Comparison of ENCODE assay signal across 12 cellular contexts in the genomic region with DNA sequence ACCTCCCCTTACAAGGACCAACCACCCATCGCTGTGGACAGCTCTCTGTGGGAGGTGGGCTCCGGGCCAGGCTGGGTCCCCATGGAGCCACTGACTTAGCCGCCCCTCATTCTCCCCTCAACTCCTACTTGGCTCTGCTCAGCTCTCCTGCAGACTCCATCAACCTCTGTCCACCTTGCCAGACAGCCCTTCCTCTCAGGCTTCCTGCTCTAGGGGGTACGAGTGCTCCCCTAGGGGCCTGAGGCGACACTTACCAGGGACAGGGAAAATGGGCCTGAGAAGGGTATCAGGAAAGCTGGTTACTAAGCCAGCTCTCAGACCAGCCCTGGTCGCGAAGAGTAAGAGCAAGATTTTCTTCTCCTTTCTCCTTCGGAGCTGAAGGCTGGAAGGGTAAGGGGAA. TPM values are rescaled to one million over a fixed set of nuclear protein-coding genes. Genes with fewer than 3 reads are reported as not detected.
DNase-seq lines count a peak whose midpoint lies in the region; ATAC-seq and TF ChIP-seq lines count a peak whose summit lies in the region.
"Had no signal": no experiment of that assay in that cellular context is flagged by ENCODE, and none has a peak within 500 bp of the region (broad histone marks: within the 10 kb centered on the region; RNA-seq: fewer than 3 reads in every experiment).

No MANE protein-coding gene starts in this region.

- no TSS peak for BruUV-seq in mammary epithelial cell (replicated peaks; lab: Mats Ljungman, UMichigan)

- intact Hi-C loops in mammary epithelial cell (cut with micrococcal nuclease) (no loop called here), lower lobe of right lung (cut with DNase I) (no loop called here), thyroid gland (cut with DNase I) (no loop called here)

- H3K9ac ChIP-seq in mammary epithelial cell (ENCODE audit: insufficient read depth, low read length), result no peak overlapping the region

- DNase-seq in DMS53 (lab: John Stamatoyannopoulos, UW), result peak; percentile 20
- no peak for DNase-seq in DMS53 treated with DMSO at 0.1 percent for 48 hours (lab: John Stamatoyannopoulos, UW; ENCODE audit: unreplicated experiment)
- DNase-seq in mammary epithelial cell, result no peak
- DNase-seq in lower lobe of right lung, result no peak
- DNase-seq in thyroid gland, result no peak
- DNase-seq in activated naive CD8-positive, alpha-beta T cell treated with anti-CD3 and anti-CD28 coated beads for 36 hours, result no peak
- DNase-seq in NCI-H345 treated with DMSO at 0.1 percent for 48 hours (lab: John Stamatoyannopoulos, UW; ENCODE audit: unreplicated experiment), result no peak
- DNase-seq: activated naive CD8-positive, alpha-beta T cell treated with anti-CD3 and anti-CD28 coated beads, Interleukin-2, amount 50 U/mL, for 24 hours; KG1; NCI-H446; T-helper 1 cell had no signal

- H3K27ac ChIP-seq in mammary epithelial cell (ENCODE audit: insufficient read depth, low read depth, low read length) (peak overlapping the region; percentile 82), lower lobe of right lung (peak overlapping the region; percentile 77), thyroid gland (peak overlapping the region; percentile 9 to 84 (median 73))

- no peaks in the 10 kb centered on the region for H3K9me3 Mint-ChIP-seq in activated naive CD8-positive, alpha-beta T cell treated with anti-CD3 and anti-CD28 coated beads for 36 hours
- H3K9me3 Mint-ChIP-seq: activated naive CD8-positive, alpha-beta T cell treated with anti-CD3 and anti-CD28 coated beads, Interleukin-2, amount 50 U/mL, for 24 hours had no signal

- no peaks in the 10 kb centered on the region for H3K27me3 Mint-ChIP-seq in activated naive CD8-positive, alpha-beta T cell treated with anti-CD3 and anti-CD28 coated beads for 36 hours
- H3K27me3 Mint-ChIP-seq: activated naive CD8-positive, alpha-beta T cell treated with anti-CD3 and anti-CD28 coated beads, Interleukin-2, amount 50 U/mL, for 24 hours had no signal

- H3K36me3 ChIP-seq in mammary epithelial cell (ENCODE audit: insufficient read depth, low read length) (no peaks in the 10 kb centered on the region), lower lobe of right lung (no peaks in the 10 kb centered on the region), thyroid gland (no peaks in the 10 kb centered on the region)

- H3K4me1 ChIP-seq in mammary epithelial cell (ENCODE audit: insufficient read depth, low read length), result peaks cover 61% of the 10 kb centered on the region
- H3K4me1 ChIP-seq in lower lobe of right lung, result peaks cover 78% of the 10 kb centered on the region
- H3K4me1 ChIP-seq in thyroid gland, result peaks cover 46 to 63% of the 10 kb centered on the region in 2 donors

- 15% methylated on average over 5 of the region's 8 CpGs for WGBS in mammary epithelial cell (ENCODE audit: low coverage, missing lambda C conversion rate)
- WGBS in thyroid gland, 2 donors, result 76% methylated on average over 8 of the region's 8 CpGs

- H3K4me3 Mint-ChIP-seq in activated naive CD8-positive, alpha-beta T cell treated with anti-CD3 and anti-CD28 coated beads for 36 hours, result no peak overlapping the region
- H3K4me3 Mint-ChIP-seq: activated naive CD8-positive, alpha-beta T cell treated with anti-CD3 and anti-CD28 coated beads, Interleukin-2, amount 50 U/mL, for 24 hours had no signal

- no peak overlapping the region for H2AFZ ChIP-seq in mammary epithelial cell (ENCODE audit: low read depth, low read length)

- no peak for TF ChIP-seq POLR2A in thyroid gland (IDR thresholded peaks at IDR 0.05)

- peaks cover 83% of the 10 kb centered on the region for H3K79me2 ChIP-seq in mammary epithelial cell (ENCODE audit: insufficient read depth, low read length)

- H3K36me3 Mint-ChIP-seq in activated naive CD8-positive, alpha-beta T cell treated with anti-CD3 and anti-CD28 coated beads for 36 hours, result no peaks in the 10 kb centered on the region

- H3K27ac Mint-ChIP-seq in activated naive CD8-positive, alpha-beta T cell treated with anti-CD3 and anti-CD28 coated beads for 36 hours, result no peak overlapping the region
- H3K27ac Mint-ChIP-seq: activated naive CD8-positive, alpha-beta T cell treated with anti-CD3 and anti-CD28 coated beads, Interleukin-2, amount 50 U/mL, for 24 hours had no signal

- H3K27me3 ChIP-seq in mammary epithelial cell (ENCODE audit: insufficient read depth, low read length) (no peaks in the 10 kb centered on the region), lower lobe of right lung (ENCODE audit: low read depth) (no peaks in the 10 kb centered on the region), thyroid gland (no peaks in the 10 kb centered on the region)

- no peak for TF ChIP-seq CTCF in mammary epithelial cell (conservative IDR thresholded peaks at IDR 0.05 in 1 of 2, IDR thresholded peaks at IDR 0.05 in 1 of 2; ENCODE audit: extremely low read depth in 1 of 2, insufficient read depth in 1 of 2, low read depth in 1 of 2, low read length in 2 of 2)
- TF ChIP-seq CTCF in lower lobe of right lung (IDR thresholded peaks at IDR 0.05), result no peak
- no peak for TF ChIP-seq CTCF in thyroid gland (IDR thresholded peaks at IDR 0.05)

- no peaks in the 10 kb centered on the region for H3K9me3 ChIP-seq in mammary epithelial cell (replicated peaks; ENCODE audit: insufficient read depth, low read length)
- H3K9me3 ChIP-seq in lower lobe of right lung, result no peaks in the 10 kb centered on the region
- no peaks in the 10 kb centered on the region for H3K9me3 ChIP-seq in thyroid gland

- dilution Hi-C loops in mammary epithelial cell (cut with HindIII; ENCODE audit: low sequenced_read_pairs), result no loop called here

- H4K20me1 ChIP-seq in mammary epithelial cell (ENCODE audit: insufficient read depth, low read length), result no peaks in the 10 kb centered on the region

- CTCF ChIA-PET in mammary epithelial cell (lab: Charles Lee; ENCODE audit: low non-redundant PET), result interaction anchor here (0.9 kb wide), 1 partner anchor 17 kb away, joined by 3 read pairs; no protein-coding TSS in a partner anchor

- in situ Hi-C loops in mammary epithelial cell (cut with MboI; ENCODE audit: low sequenced_read_pairs in 2 of 2), result no loop called here

- peaks cover 5% of the 10 kb centered on the region for H3K4me1 Mint-ChIP-seq in activated naive CD8-positive, alpha-beta T cell treated with anti-CD3 and anti-CD28 coated beads for 36 hours

- ATAC-seq in lower lobe of right lung (no peak), HG03442 (IDR thresholded peaks at IDR 0.05; ENCODE audit: unreplicated experiment) (no peak)
- ATAC-seq: activated naive CD8-positive, alpha-beta T cell treated with anti-CD3 and anti-CD28 coated beads, Interleukin-2, amount 50 U/mL, for 24 hours had no signal

- H3K4me3 ChIP-seq in mammary epithelial cell (replicated peaks in 1 of 3; ENCODE audit: insufficient read depth in 1 of 3, low read depth in 2 of 3, low read length in 3 of 3), result no peak overlapping the region
- H3K4me3 ChIP-seq in lower lobe of right lung, result no peak overlapping the region
- no peak overlapping the region for H3K4me3 ChIP-seq in thyroid gland (replicated peaks in 1 of 3)

- peak overlapping the region; percentile 43 for H3K4me2 ChIP-seq in mammary epithelial cell (ENCODE audit: insufficient read depth, low read depth, low read length)

RNA-seq across cellular contexts. Expression of a gene that starts 43.9 kb away (rescaled TPM):
- total RNA-seq in mammary epithelial cell (10 to 100 TPM; 30.5 to 31.5 TPM), lower lobe of right lung (25.3 TPM), thyroid gland (10 to 100 TPM; 18.4 to 27.5 (median 22.0) TPM)
- 14.9 TPM for polyA plus RNA-seq in mammary epithelial cell
- polyA minus RNA-seq in mammary epithelial cell, result 16.7 TPM
- 1 to 10 TPM; 1.2 to 1.8 TPM for total RNA-seq in activated naive CD8-positive, alpha-beta T cell treated with anti-CD3 and anti-CD28 coated beads for 36 hours
